In genomic region chr11:18632841-18633240, GRCh38 we compare ENCODE assay signal across 9 cellular contexts. TPM values are rescaled to one million over a fixed set of nuclear protein-coding genes. Genes with fewer than 3 reads are reported as not detected.
A peak's percentile ranks its signal among the peaks of the same experiment; 100 is the strongest.
DNase-seq lines count a peak whose midpoint lies in the region; ATAC-seq, FAIRE-seq and TF ChIP-seq lines count a peak whose summit lies in the region.
"Had no signal": no experiment of that assay in that cellular context is flagged by ENCODE, and none has a peak within 500 bp of the region (broad histone marks: within the 10 kb centered on the region; RNA-seq: fewer than 3 reads in every experiment).

No MANE protein-coding gene starts in this region.

- ATAC-seq in right cardiac atrium (no peak), Right ventricle myocardium inferior (no peak), right lobe of liver (no peak), esophagus mucosa (no peak)

- peaks cover 2% of the 10 kb centered on the region for H3K27me3 Mint-ChIP-seq in astrocyte (ENCODE audit: low read depth, unreplicated experiment)

- H3K27me3 ChIP-seq in right cardiac atrium (ENCODE audit: control insufficient read depth, insufficient read depth) (no peaks in the 10 kb centered on the region), astrocyte (ENCODE audit: insufficient read depth, low read length) (no peaks in the 10 kb centered on the region), right lobe of liver (no peaks in the 10 kb centered on the region), tibial nerve (no peaks in the 10 kb centered on the region)

- no peaks in the 10 kb centered on the region for H3K36me3 Mint-ChIP-seq in astrocyte (ENCODE audit: low read depth, unreplicated experiment)

- peak overlapping the region; percentile 95 for H3K9ac ChIP-seq in astrocyte (ENCODE audit: low read length)

- no peak overlapping the region for H3K27ac ChIP-seq in right cardiac atrium (ENCODE audit: low read length)
- no peak overlapping the region for H3K27ac ChIP-seq in astrocyte (ENCODE audit: low read depth, low read length)
- no peak overlapping the region for H3K27ac ChIP-seq in right lobe of liver
- H3K27ac ChIP-seq in tibial nerve: no peak overlapping the region

- H3K4me3 ChIP-seq in right cardiac atrium (ENCODE audit: low read length) (peak overlapping the region; percentile 94), astrocyte (ENCODE audit: insufficient read depth, low read depth, low read length) (peak overlapping the region; percentile 92), right lobe of liver (peak overlapping the region in 2 of 3 donors; percentile 87 to 97), tibial nerve (peak overlapping the region in 1 of 4 donors; percentile 93)

- H3K36me3 ChIP-seq in astrocyte (ENCODE audit: insufficient read depth, low read length): no peaks in the 10 kb centered on the region
- H3K36me3 ChIP-seq in right lobe of liver: no peaks in the 10 kb centered on the region
- no peaks in the 10 kb centered on the region for H3K36me3 ChIP-seq in tibial nerve

- no peaks in the 10 kb centered on the region for H3K9me3 Mint-ChIP-seq in astrocyte (ENCODE audit: unreplicated experiment)

- no peak for TF ChIP-seq POLR2A in right lobe of liver (IDR thresholded peaks at IDR 0.05)
- TF ChIP-seq POLR2A in tibial nerve (IDR thresholded peaks at IDR 0.05): no peak

- no peak for TF ChIP-seq EP300 in tibial nerve (IDR thresholded peaks at IDR 0.05)

- no peaks in the 10 kb centered on the region for H3K4me1 Mint-ChIP-seq in astrocyte (ENCODE audit: low read depth, unreplicated experiment)

- peak overlapping the region; percentile 94 for H3K4me2 ChIP-seq in astrocyte (ENCODE audit: low read length)

- no peak overlapping the region for H2AFZ ChIP-seq in astrocyte (ENCODE audit: low read depth, low read length)

- H3K79me2 ChIP-seq in astrocyte (ENCODE audit: insufficient read depth, low read length): peaks cover 63% of the 10 kb centered on the region

- H3K9me3 ChIP-seq in right cardiac atrium (ENCODE audit: control insufficient read depth, low read length): no peaks in the 10 kb centered on the region
- no peaks in the 10 kb centered on the region for H3K9me3 ChIP-seq in astrocyte (ENCODE audit: insufficient read depth, low read depth, low read length)
- H3K9me3 ChIP-seq in right lobe of liver: no peaks in the 10 kb centered on the region
- no peaks in the 10 kb centered on the region for H3K9me3 ChIP-seq in tibial nerve

- peaks cover 2% of the 10 kb centered on the region for H3K4me1 ChIP-seq in right cardiac atrium (ENCODE audit: control insufficient read depth, insufficient read depth, low read length)
- peaks cover 9% of the 10 kb centered on the region for H3K4me1 ChIP-seq in astrocyte (ENCODE audit: insufficient read depth, low read length)
- H3K4me1 ChIP-seq in right lobe of liver: peaks cover 0 to 11% (median 0%) of the 10 kb centered on the region in 4 donors
- H3K4me1 ChIP-seq in tibial nerve: peaks cover 0 to 39% (median 7%) of the 10 kb centered on the region in 4 donors

- peak overlapping the region; percentile 100 for H3K4me3 Mint-ChIP-seq in astrocyte (ENCODE audit: unreplicated experiment)

- no peak for TF ChIP-seq CTCF in astrocyte (IDR thresholded peaks at IDR 0.05; ENCODE audit: insufficient read depth, low read depth, low read length)
- TF ChIP-seq CTCF in right lobe of liver (IDR thresholded peaks at IDR 0.05): no peak
- TF ChIP-seq CTCF in tibial nerve (IDR thresholded peaks at IDR 0.05): no peak

- DNase-seq in right cardiac atrium: no peak
- no peak for DNase-seq in Right ventricle myocardium inferior (ENCODE audit: missing footprints)
- no peak for DNase-seq in astrocyte (ENCODE audit: low read depth)
- no peak for DNase-seq in right lobe of liver
- no peak for DNase-seq in SKM-1 (lab: John Stamatoyannopoulos, UW; ENCODE audit: unreplicated experiment)
- DNase-seq in tibial nerve (ENCODE audit: low spot score in 2 of 2): no peak
- no peak for DNase-seq in DMS 273 treated with DMSO at 0.1 percent for 48 hours (lab: John Stamatoyannopoulos, UW)
- DNase-seq: NK-92 treated with Interleukin-12 subunit alpha and Interleukin-12 subunit beta, amount 100 ng/mL, for 24 hours had no signal

- 47% methylated on average over 2 of the region's 2 CpGs for WGBS in right cardiac atrium
- WGBS in right lobe of liver (ENCODE audit: insufficient coverage, low coverage, low lambda C conversion rate, missing lambda C conversion rate): 32% methylated on average over 2 of the region's 2 CpGs
- 49 to 50% methylated on average over 2 of the region's 2 CpGs for WGBS in tibial nerve, 2 donors

- intact Hi-C loops in right cardiac atrium (cut with DNase I) (loop anchor here in 2 of 4 donors (10.0 kb wide), 1 partner anchor 72 kb away; no protein-coding TSS in a partner anchor), Right ventricle myocardium inferior (cut with DNase I) (loop anchor here (5.0 to 10.0 kb wide), 2 partner anchors 89 to 238 kb away; partner anchors contain the start of gene LDHA), right lobe of liver (cut with DNase I) (no loop called here)

- no peak for FAIRE-seq in astrocyte (lab: Jason Lieb, UNC)

- H3K27ac Mint-ChIP-seq in astrocyte (ENCODE audit: unreplicated experiment): no peak overlapping the region

- peaks cover 46% of the 10 kb centered on the region for H4K20me1 ChIP-seq in astrocyte (ENCODE audit: insufficient read depth, low read length)

RNA-seq across cellular contexts. Expression of gene SPTY2D1, which starts 1.3 kb away (rescaled TPM):
- 10 to 100 TPM; 10.1 to 13.5 (median 12.3) TPM for total RNA-seq in right cardiac atrium
- 4.3 TPM for polyA plus RNA-seq in right cardiac atrium
- 9.3 TPM for total RNA-seq in Right ventricle myocardium inferior
- total RNA-seq in astrocyte: 19.7 and 24.4 TPM in 2 replicates
- total RNA-seq in right lobe of liver: 10 to 100 TPM in 1 of 6 experiments, 1 to 10 TPM in 5; 6.3 to 14.7 (median 8.4) TPM
- 10 to 100 TPM; 12.3 to 24.3 (median 16.9) TPM for total RNA-seq in tibial nerve
- 14.4 TPM for total RNA-seq in esophagus mucosa

RNA-seq across cellular contexts. Expression of gene MISFA, which starts 33.3 kb away (rescaled TPM):
- total RNA-seq in right cardiac atrium: 10 to 100 TPM in 2 of 4 donors, 1 to 10 TPM in 2; 8.2 to 16.4 (median 11.6) TPM
- polyA plus RNA-seq in right cardiac atrium: 8.2 TPM
- total RNA-seq in Right ventricle myocardium inferior: 13.0 TPM
- 2.7 and 2.9 TPM in 2 replicates for total RNA-seq in astrocyte
- 1 to 10 TPM in 3 of 6 experiments, under 1 TPM in 1, not detected in 2; 0.83 to 2.2 (median 1.4) TPM for total RNA-seq in right lobe of liver
- 1 to 10 TPM in 1 of 4 donors, under 1 TPM in 1, not detected in 2; 0.30 to 2.9 TPM for total RNA-seq in tibial nerve
- total RNA-seq in esophagus mucosa: 2.6 TPM

RNA-seq across cellular contexts. Expression of gene UEVLD, which starts 44.3 kb away (rescaled TPM):
- total RNA-seq in right cardiac atrium (10 to 100 TPM; 16.7 to 19.0 (median 17.4) TPM), Right ventricle myocardium inferior (18.0 TPM), astrocyte (20.1 and 23.6 TPM in 2 replicates), right lobe of liver (10 to 100 TPM in 2 of 6 experiments, 1 to 10 TPM in 4; 9.5 to 18.1 (median 9.9) TPM), tibial nerve (10 to 100 TPM in 3 of 4 donors, 1 to 10 TPM in 1; 9.6 to 25.8 (median 15.8) TPM), esophagus mucosa (20.1 TPM)
- polyA plus RNA-seq in right cardiac atrium: 7.0 TPM
